Comparison of ENCODE assay signal across 2 cellular contexts in the genomic region with DNA sequence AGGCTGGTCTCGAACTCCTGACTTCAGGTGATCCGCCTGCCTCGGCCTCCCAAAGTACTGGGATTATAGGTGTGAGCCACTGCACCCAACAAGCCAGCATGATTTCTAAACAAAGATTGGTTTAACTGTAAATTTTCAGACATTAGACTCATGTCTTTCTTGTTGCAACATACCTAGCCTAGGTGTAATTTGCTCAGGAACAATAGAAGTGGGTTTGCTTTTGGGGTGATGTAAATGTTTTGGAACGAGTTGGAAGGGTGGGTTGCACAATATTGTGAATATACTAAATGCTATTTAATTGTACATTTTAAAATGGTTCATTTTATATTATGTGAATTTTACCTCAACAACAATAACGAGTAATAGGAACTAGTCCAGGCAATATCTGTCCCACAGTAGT.
TF ChIP-seq lines count a peak whose summit lies in the region.

No MANE protein-coding gene starts in this region.

TF ChIP-seq in Ishikawa, 13 proteins besides CTCF, POLR2A, EP300 and RAD21:
- TF ChIP-seq FOXM1 (IDR thresholded peaks at IDR 0.05; ENCODE audit: borderline replicate concordance, low read depth) (no peak), CEBPB (IDR thresholded peaks at IDR 0.05) (peak; percentile 85), ZBTB7A (IDR thresholded peaks at IDR 0.05; ENCODE audit: low read depth) (no peak)
- TF ChIP-seq, protein P1, sequence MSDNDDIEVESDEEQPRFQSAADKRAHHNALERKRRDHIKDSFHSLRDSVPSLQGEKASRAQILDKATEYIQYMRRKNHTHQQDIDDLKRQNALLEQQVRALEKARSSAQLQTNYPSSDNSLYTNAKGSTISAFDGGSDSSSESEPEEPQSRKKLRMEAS (IDR thresholded peaks at IDR 0.05) = no peak

TF ChIP-seq in K562, 482 proteins besides CTCF, POLR2A, EP300 and RAD21 (continued from another document):
- TF ChIP-seq ZNF766 (CRISPR knock-in tag; conservative IDR thresholded peaks at IDR 0.05) = no peak
- no peak for TF ChIP-seq ZNF77 (CRISPR knock-in tag; IDR thresholded peaks at IDR 0.05)
- no peak for TF ChIP-seq PHF8 (IDR thresholded peaks at IDR 0.05; ENCODE audit: borderline replicate concordance, low read length)
- no peak for TF ChIP-seq ZNF830 (CRISPR knock-in tag; IDR thresholded peaks at IDR 0.05)
- no peak for TF ChIP-seq TRIM28 (IDR thresholded peaks at IDR 0.05)
- TF ChIP-seq, protein P2, sequence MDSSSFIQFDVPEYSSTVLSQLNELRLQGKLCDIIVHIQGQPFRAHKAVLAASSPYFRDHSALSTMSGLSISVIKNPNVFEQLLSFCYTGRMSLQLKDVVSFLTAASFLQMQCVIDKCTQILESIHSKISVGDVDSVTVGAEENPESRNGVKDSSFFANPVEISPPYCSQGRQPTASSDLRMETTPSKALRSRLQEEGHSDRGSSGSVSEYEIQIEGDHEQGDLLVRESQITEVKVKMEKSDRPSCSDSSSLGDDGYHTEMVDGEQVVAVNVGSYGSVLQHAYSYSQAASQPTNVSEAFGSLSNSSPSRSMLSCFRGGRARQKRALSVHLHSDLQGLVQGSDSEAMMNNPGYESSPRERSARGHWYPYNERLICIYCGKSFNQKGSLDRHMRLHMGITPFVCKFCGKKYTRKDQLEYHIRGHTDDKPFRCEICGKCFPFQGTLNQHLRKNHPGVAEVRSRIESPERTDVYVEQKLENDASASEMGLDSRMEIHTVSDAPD (CRISPR knock-in tag; IDR thresholded peaks at IDR 0.05) = no peak
- TF ChIP-seq CEBPG (CRISPR knock-in tag; IDR thresholded peaks at IDR 0.05) = no peak
- TF ChIP-seq CEBPG (tag; conservative IDR thresholded peaks at IDR 0.05 in 1 of 2, IDR thresholded peaks at IDR 0.05 in 1 of 2) = peak in 1 of 2 experiments; percentile 52; a peak in 1 of 4 replicates
- no peak for TF ChIP-seq XRCC3 (IDR thresholded peaks at IDR 0.05)
- no peak for TF ChIP-seq CHD2 (IDR thresholded peaks at IDR 0.05; ENCODE audit: low read depth, low read length)
- TF ChIP-seq TRIM24 (IDR thresholded peaks at IDR 0.05) = no peak
- TF ChIP-seq ELF2 (CRISPR knock-in tag; IDR thresholded peaks at IDR 0.05) = no peak
- TF ChIP-seq, protein P3, sequence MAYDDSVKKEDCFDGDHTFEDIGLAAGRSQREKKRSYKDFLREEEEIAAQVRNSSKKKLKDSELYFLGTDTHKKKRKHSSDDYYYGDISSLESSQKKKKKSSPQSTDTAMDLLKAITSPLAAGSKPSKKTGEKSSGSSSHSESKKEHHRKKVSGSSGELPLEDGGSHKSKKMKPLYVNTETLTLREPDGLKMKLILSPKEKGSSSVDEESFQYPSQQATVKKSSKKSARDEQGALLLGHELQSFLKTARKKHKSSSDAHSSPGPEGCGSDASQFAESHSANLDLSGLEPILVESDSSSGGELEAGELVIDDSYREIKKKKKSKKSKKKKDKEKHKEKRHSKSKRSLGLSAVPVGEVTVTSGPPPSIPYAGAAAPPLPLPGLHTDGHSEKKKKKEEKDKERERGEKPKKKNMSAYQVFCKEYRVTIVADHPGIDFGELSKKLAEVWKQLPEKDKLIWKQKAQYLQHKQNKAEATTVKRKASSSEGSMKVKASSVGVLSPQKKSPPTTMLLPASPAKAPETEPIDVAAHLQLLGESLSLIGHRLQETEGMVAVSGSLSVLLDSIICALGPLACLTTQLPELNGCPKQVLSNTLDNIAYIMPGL (CRISPR knock-in tag; IDR thresholded peaks at IDR 0.05) = no peak
- TF ChIP-seq, protein P4, sequence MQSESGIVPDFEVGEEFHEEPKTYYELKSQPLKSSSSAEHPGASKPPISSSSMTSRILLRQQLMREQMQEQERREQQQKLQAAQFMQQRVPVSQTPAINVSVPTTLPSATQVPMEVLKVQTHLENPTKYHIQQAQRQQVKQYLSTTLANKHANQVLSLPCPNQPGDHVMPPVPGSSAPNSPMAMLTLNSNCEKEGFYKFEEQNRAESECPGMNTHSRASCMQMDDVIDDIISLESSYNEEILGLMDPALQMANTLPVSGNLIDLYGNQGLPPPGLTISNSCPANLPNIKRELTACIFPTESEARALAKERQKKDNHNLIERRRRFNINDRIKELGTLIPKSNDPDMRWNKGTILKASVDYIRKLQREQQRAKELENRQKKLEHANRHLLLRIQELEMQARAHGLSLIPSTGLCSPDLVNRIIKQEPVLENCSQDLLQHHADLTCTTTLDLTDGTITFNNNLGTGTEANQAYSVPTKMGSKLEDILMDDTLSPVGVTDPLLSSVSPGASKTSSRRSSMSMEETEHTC (IDR thresholded peaks at IDR 0.05) = no peak
- TF ChIP-seq, protein P5, sequence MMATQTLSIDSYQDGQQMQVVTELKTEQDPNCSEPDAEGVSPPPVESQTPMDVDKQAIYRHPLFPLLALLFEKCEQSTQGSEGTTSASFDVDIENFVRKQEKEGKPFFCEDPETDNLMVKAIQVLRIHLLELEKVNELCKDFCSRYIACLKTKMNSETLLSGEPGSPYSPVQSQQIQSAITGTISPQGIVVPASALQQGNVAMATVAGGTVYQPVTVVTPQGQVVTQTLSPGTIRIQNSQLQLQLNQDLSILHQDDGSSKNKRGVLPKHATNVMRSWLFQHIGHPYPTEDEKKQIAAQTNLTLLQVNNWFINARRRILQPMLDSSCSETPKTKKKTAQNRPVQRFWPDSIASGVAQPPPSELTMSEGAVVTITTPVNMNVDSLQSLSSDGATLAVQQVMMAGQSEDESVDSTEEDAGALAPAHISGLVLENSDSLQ (IDR thresholded peaks at IDR 0.05) = no peak
